Comparison of ENCODE assay signal across 11 cellular contexts in the genomic region with DNA sequence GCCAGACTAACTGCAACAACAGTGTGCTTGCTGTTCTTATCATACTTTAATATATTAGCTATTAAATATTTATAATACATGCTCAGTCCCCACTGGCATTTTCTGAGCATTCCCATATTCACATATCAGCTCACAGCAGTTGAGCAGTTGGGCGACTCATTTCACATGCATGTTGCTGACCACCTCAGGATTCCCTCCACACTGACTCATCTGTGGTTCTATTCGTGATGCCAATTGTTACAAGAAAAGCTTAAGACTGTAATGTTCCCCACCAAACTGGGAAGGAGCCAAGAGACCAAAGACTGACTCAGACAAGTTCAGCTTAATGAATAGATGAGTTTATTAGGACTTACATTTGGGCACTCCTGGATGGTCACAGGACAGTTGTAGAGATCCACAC.
A peak's percentile ranks its signal among the peaks of the same experiment; 100 is the strongest.
DNase-seq lines count a peak whose midpoint lies in the region; ATAC-seq and TF ChIP-seq lines count a peak whose summit lies in the region.
"Had no signal": no experiment of that assay in that cellular context is flagged by ENCODE, and none has a peak within 500 bp of the region (broad histone marks: within the 10 kb centered on the region; RNA-seq: fewer than 3 reads in every experiment).

No MANE protein-coding gene starts in this region.

- H3K9me3 ChIP-seq in MG63 (peaks cover 13% of the 10 kb centered on the region), left lung (peaks cover 0 to 17% of the 10 kb centered on the region in 2 donors)

- DNase-seq in AG10803 (ENCODE audit: low read depth) (peak; percentile 98), MG63 (peak; percentile 90), brain pericyte (ENCODE audit: low read depth, low spot score) (peak; percentile 8), left lung (no peak), NCI-H1436 treated with DMSO at 0.1 percent for 48 hours (lab: John Stamatoyannopoulos, UW) (no peak), DMS53 (lab: John Stamatoyannopoulos, UW) (no peak)
- DNase-seq in stimulated activated naive CD4-positive, alpha-beta T cell treated with Interleukin-2 at 50 U/mL for 16 hours (lab: John Stamatoyannopoulos, UW): no peak
- DNase-seq: activated T-cell treated with anti-CD3 and anti-CD28 coated beads for 4 hours, H7, NCI-H187 treated with DMSO at 0.1 percent for 48 hours had no signal

- H3K27ac ChIP-seq in left lung: no peak overlapping the region

- ATAC-seq in left lung (peak; percentile 70), GM19324 (IDR thresholded peaks at IDR 0.05; ENCODE audit: low FRiP score, unreplicated experiment) (no peak)

- H3K4me1 ChIP-seq in left lung: no peaks in the 10 kb centered on the region

- H3K4me3 ChIP-seq in AG10803 (ENCODE audit: low read length): no peak overlapping the region
- no peak overlapping the region for H3K4me3 ChIP-seq in MG63
- H3K4me3 ChIP-seq in left lung: no peak overlapping the region

- TF ChIP-seq CTCF in AG10803 (conservative IDR thresholded peaks at IDR 0.05; ENCODE audit: low read length): no peak
- no peak for TF ChIP-seq CTCF in left lung (IDR thresholded peaks at IDR 0.05)

- H3K36me3 ChIP-seq in MG63 (no peaks in the 10 kb centered on the region), left lung (no peaks in the 10 kb centered on the region)

- H3K27me3 ChIP-seq in MG63 (no peaks in the 10 kb centered on the region), left lung (no peaks in the 10 kb centered on the region)

- intact Hi-C loops in left lung (cut with DNase I): no loop called here

Comparison
In these comparisons a context has a peak if more than half of its experiments do, and no peak if none do; other contexts are left out.
1. DNase-seq: peak in AG10803 (single experiment), MG63 (single experiment) and brain pericyte (single experiment); none in left lung (0 of 2), NCI-H1436 treated with DMSO at 0.1 percent for 48 hours (single experiment), stimulated activated naive CD4-positive, alpha-beta T cell treated with Interleukin-2 at 50 U/mL for 16 hours (single experiment) and DMS53 (single experiment).